ENCODE assay signal across 8 cellular contexts in genomic region chr12:53179694-53180269, GRCh38. TPM values are rescaled to one million over a fixed set of nuclear protein-coding genes. Genes with fewer than 3 reads are reported as not detected.
DNase-seq lines count a peak whose midpoint lies in the region; ATAC-seq and TF ChIP-seq lines count a peak whose summit lies in the region.

No MANE protein-coding gene starts in this region.

- H3K4me1 ChIP-seq in rectal smooth muscle tissue (ENCODE audit: control insufficient read depth, insufficient read depth, low read length) = peaks cover 29% of the 10 kb centered on the region

- POLR2A ChIA-PET in activated CD4-positive, alpha-beta memory T cell treated with anti-CD3 and anti-CD28 coated beads for 36 hours (lab: Charles Lee) = interaction anchor here (0.5 to 3.1 kb wide), 15 partner anchors 19 to 174 kb away, joined by 3 to 19 read pairs (median 5); partner anchors contain the start of genes EIF4B, ESPL1, ITGB7 and MYG1

- in situ Hi-C loops in KBM-7 (cut with MboI; ENCODE audit: low pct_unique_long_range_greater_than_20kb, low sequenced_read_pairs) = no loop called here

- no peak for DNase-seq in activated CD4-positive, alpha-beta memory T cell treated with anti-CD3 and anti-CD28 coated beads for 36 hours
- peak; percentile 75 for DNase-seq in cardiac septum (ENCODE audit: low spot score)
- no peak for DNase-seq in KBM-7

- peak overlapping the region; percentile 94 for H3K27ac Mint-ChIP-seq in activated CD4-positive, alpha-beta memory T cell treated with anti-CD3 and anti-CD28 coated beads for 36 hours

- CTCF ChIA-PET in activated CD4-positive, alpha-beta memory T cell treated with anti-CD3 and anti-CD28 coated beads for 36 hours (lab: Charles Lee) = interaction anchor here (0.9 to 7.2 kb wide), 14 partner anchors 10 to 329 kb away, joined by 3 to 46 read pairs (median 11); partner anchors contain the start of genes AAAS, ESPL1 and ITGB7

- no peak for TF ChIP-seq CTCF in 22Rv1 (IDR thresholded peaks at IDR 0.05)

- H3K36me3 ChIP-seq in rectal smooth muscle tissue (ENCODE audit: control insufficient read depth, insufficient read depth, low read length) = peaks cover 15% of the 10 kb centered on the region

- H3K9ac ChIP-seq in rectal smooth muscle tissue (ENCODE audit: low read length) = peak overlapping the region; percentile 69

- H3K4me3 Mint-ChIP-seq in activated CD4-positive, alpha-beta memory T cell treated with anti-CD3 and anti-CD28 coated beads for 36 hours = peak overlapping the region; percentile 96

- no peaks in the 10 kb centered on the region for H3K9me3 Mint-ChIP-seq in activated CD4-positive, alpha-beta memory T cell treated with anti-CD3 and anti-CD28 coated beads for 36 hours

- ATAC-seq in GM18858 (IDR thresholded peaks at IDR 0.05; ENCODE audit: unreplicated experiment) (peak; percentile 9), HG03095 (IDR thresholded peaks at IDR 0.05; ENCODE audit: unreplicated experiment) (peak; percentile 17), GM18520 (IDR thresholded peaks at IDR 0.05; ENCODE audit: unreplicated experiment) (no peak)

- no peaks in the 10 kb centered on the region for H3K27me3 ChIP-seq in rectal smooth muscle tissue (ENCODE audit: control insufficient read depth, insufficient read depth, low read length)

- no peaks in the 10 kb centered on the region for H3K27me3 Mint-ChIP-seq in activated CD4-positive, alpha-beta memory T cell treated with anti-CD3 and anti-CD28 coated beads for 36 hours

- H3K4me1 Mint-ChIP-seq in activated CD4-positive, alpha-beta memory T cell treated with anti-CD3 and anti-CD28 coated beads for 36 hours (ENCODE audit: low read depth) = peaks cover 44% of the 10 kb centered on the region

- intact Hi-C loops in activated CD4-positive, alpha-beta memory T cell treated with anti-CD3 and anti-CD28 coated beads for 36 hours (cut with micrococcal nuclease) = loop anchor here (1.0 to 5.0 kb wide), 7 partner anchors 21 to 272 kb away; partner anchors contain the start of genes ESPL1, MYG1 and SOAT2
- intact Hi-C loops in cardiac septum (cut with DNase I) = no loop called here

- H3K4me3 ChIP-seq in rectal smooth muscle tissue (ENCODE audit: low read length) = peak overlapping the region; percentile 81

- peaks cover 26% of the 10 kb centered on the region for H3K36me3 Mint-ChIP-seq in activated CD4-positive, alpha-beta memory T cell treated with anti-CD3 and anti-CD28 coated beads for 36 hours

- H3K27ac ChIP-seq in 22Rv1 = peak overlapping the region; percentile 98
- peak overlapping the region; percentile 97 for H3K27ac ChIP-seq in rectal smooth muscle tissue (ENCODE audit: low read depth, low read length)

RNA-seq across cellular contexts. Expression of gene ZNF740, which starts 0.7 kb away (rescaled TPM):
- 10 to 100 TPM; 32.6 to 37.5 TPM for total RNA-seq in activated CD4-positive, alpha-beta memory T cell treated with anti-CD3 and anti-CD28 coated beads for 36 hours
- total RNA-seq in cardiac septum = 19.2 TPM

RNA-seq across cellular contexts. Expression of gene CSAD, which starts 0.9 kb away (rescaled TPM):
- total RNA-seq in activated CD4-positive, alpha-beta memory T cell treated with anti-CD3 and anti-CD28 coated beads for 36 hours = 10 to 100 TPM; 21.4 to 23.7 TPM
- total RNA-seq in cardiac septum = 16.5 TPM

RNA-seq across cellular contexts. Expression of gene ITGB7, which starts 27.3 kb away (rescaled TPM):
- total RNA-seq in activated CD4-positive, alpha-beta memory T cell treated with anti-CD3 and anti-CD28 coated beads for 36 hours = 100 to 1,000 TPM; 168 to 169 TPM
- total RNA-seq in cardiac septum = 1.4 TPM

RNA-seq across cellular contexts. Expression of gene RARG, which starts 52.2 kb away (rescaled TPM):
- total RNA-seq in activated CD4-positive, alpha-beta memory T cell treated with anti-CD3 and anti-CD28 coated beads for 36 hours = 10 to 100 TPM; 21.8 to 25.2 TPM
- total RNA-seq in cardiac septum = 21.2 TPM

Comparison
In these comparisons a context has a peak if more than half of its experiments do, and no peak if none do; other contexts are left out.
1. RNA of gene ITGB7, which starts 27.3 kb away (total RNA-seq): 168 to 169 TPM in activated CD4-positive, alpha-beta memory T cell treated with anti-CD3 and anti-CD28 coated beads for 36 hours; 1.4 TPM in cardiac septum (single experiment); every median in the first group is over 10 times any median in the second.